Comparison of ENCODE assay signal across 1 cellular context in the genomic region with DNA sequence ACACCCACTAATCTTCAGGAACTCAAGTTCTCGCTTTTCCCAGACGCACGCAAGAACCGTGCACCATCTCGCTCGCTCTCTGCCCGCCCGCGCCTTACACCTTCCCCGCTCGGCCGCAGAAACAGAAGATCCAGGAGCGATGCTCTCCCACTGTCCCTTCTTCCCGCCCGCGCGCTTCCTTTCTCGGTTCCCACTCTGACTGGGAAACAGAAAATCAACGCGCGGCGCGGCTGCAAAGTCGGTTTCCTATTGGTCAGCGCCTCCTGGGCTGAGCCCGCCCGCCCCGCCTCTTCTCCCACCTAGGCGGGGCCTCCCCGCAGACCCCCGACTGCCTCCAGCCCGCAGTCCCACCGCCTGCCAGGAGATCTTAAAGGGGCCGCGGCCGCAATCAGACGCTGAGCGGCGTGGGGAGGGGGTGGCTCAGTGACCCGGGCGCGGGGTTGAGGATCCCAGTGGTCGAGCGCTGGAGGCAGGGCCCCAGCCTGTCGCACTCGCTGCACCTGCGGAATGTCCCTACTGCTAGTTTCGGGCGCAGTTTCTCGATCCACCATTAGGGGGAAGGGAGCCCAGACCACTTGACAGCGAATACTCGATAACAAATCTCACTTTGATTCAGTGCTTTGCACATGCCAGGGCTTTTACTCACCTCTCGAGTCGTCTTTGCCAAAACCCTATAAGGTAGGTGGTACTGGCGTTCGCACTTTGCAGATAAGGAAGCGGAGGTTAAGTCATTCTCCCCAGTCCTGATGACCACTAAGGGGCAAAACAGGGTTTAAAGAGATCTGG.
TF ChIP-seq lines count a peak whose summit lies in the region.

No MANE protein-coding gene starts in this region.

TF ChIP-seq in K562, 482 proteins besides CTCF, POLR2A, EP300 and RAD21 (continued from another document and continues in another):
- TF ChIP-seq MIER1 (IDR thresholded peaks at IDR 0.05; ENCODE audit: low read depth) (peak; percentile 70), HDAC1 (IDR thresholded peaks at IDR 0.05) (peak in 1 of 2 experiments; percentile 42; a peak in 2 of 4 replicates), GATAD2A (IDR thresholded peaks at IDR 0.05) (peak; percentile 85; the same call in 1 of the 2 replicates), AFF1 (IDR thresholded peaks at IDR 0.05; ENCODE audit: low read depth in 1 of 2, partially characterized antibody in 2 of 2) (peak in 1 of 2 experiments; percentile 72), ZFX (CRISPR knock-in tag; IDR thresholded peaks at IDR 0.05) (peak; percentile 93), ATF7 (IDR thresholded peaks at IDR 0.05) (peak; percentile 30), ZNF778 (CRISPR knock-in tag; IDR thresholded peaks at IDR 0.05) (no peak), CXXC5 (CRISPR knock-in tag; IDR thresholded peaks at IDR 0.05) (peak; percentile 75), CTBP1 (IDR thresholded peaks at IDR 0.05; ENCODE audit: borderline replicate concordance) (peak; percentile 73), TBP (optimal IDR thresholded peaks at IDR 0.05; ENCODE audit: low read depth, low read length) (peak; percentile 37), ZNF77 (CRISPR knock-in tag; IDR thresholded peaks at IDR 0.05) (no peak), MTA2 (IDR thresholded peaks at IDR 0.05; ENCODE audit: low read depth) (peak; percentile 10; the same call in 1 of the 2 replicates), RBFOX2 (IDR thresholded peaks at IDR 0.05; ENCODE audit: low read depth, low read length) (peak; percentile 32; the same call in 1 of the 2 replicates), CCNT2 (IDR thresholded peaks at IDR 0.05; ENCODE audit: borderline replicate concordance, extremely low read depth, insufficient read length, low read depth, low read length) (peak; percentile 45), RAD51 (IDR thresholded peaks at IDR 0.05; ENCODE audit: borderline replicate concordance, low read depth) (0 out of 2 replicates have a peak, but pooled peaks have one; percentile 7), TRIM24 (IDR thresholded peaks at IDR 0.05) (0 out of 4 replicates have a peak, but pooled peaks of 1 of the 2 experiments have one; percentile 9), JUND (IDR thresholded peaks at IDR 0.05; ENCODE audit: borderline replicate concordance, low read depth, low read length) (peak; percentile 36; the same call in 1 of the 2 replicates), JUND (tag; IDR thresholded peaks at IDR 0.05; ENCODE audit: borderline replicate concordance, low read depth, low read length) (no peak; the same call in 2 of the 3 replicates), LARP7 (IDR thresholded peaks at IDR 0.05) (0 out of 2 replicates have a peak, but pooled peaks have one; percentile 22), RB1 (IDR thresholded peaks at IDR 0.05; ENCODE audit: low read depth) (peak; percentile 79), ESRRA (IDR thresholded peaks at IDR 0.05; ENCODE audit: borderline replicate concordance, low read depth) (peak; percentile 39), NCOA2 (IDR thresholded peaks at IDR 0.05; ENCODE audit: partially characterized antibody in 2 of 2) (no peak), BHLHE40 (IDR thresholded peaks at IDR 0.05; ENCODE audit: low read length) (peak; percentile 72), ZNF143 (CRISPR knock-in tag; IDR thresholded peaks at IDR 0.05) (no peak), TEAD4 (IDR thresholded peaks at IDR 0.05; ENCODE audit: low read length) (peak; percentile 80), TEAD4 (CRISPR knock-in tag; IDR thresholded peaks at IDR 0.05; ENCODE audit: borderline replicate concordance) (no peak), ARID4B (CRISPR knock-in tag; IDR thresholded peaks at IDR 0.05) (peak; percentile 68), FUS (optimal IDR thresholded peaks at IDR 0.05; ENCODE audit: low read depth, low read length) (no peak)
- TF ChIP-seq, protein P1, sequence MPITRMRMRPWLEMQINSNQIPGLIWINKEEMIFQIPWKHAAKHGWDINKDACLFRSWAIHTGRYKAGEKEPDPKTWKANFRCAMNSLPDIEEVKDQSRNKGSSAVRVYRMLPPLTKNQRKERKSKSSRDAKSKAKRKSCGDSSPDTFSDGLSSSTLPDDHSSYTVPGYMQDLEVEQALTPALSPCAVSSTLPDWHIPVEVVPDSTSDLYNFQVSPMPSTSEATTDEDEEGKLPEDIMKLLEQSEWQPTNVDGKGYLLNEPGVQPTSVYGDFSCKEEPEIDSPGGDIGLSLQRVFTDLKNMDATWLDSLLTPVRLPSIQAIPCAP (CRISPR knock-in tag; IDR thresholded peaks at IDR 0.05; ENCODE audit: borderline replicate concordance) = no peak
- TF ChIP-seq, protein P2, sequence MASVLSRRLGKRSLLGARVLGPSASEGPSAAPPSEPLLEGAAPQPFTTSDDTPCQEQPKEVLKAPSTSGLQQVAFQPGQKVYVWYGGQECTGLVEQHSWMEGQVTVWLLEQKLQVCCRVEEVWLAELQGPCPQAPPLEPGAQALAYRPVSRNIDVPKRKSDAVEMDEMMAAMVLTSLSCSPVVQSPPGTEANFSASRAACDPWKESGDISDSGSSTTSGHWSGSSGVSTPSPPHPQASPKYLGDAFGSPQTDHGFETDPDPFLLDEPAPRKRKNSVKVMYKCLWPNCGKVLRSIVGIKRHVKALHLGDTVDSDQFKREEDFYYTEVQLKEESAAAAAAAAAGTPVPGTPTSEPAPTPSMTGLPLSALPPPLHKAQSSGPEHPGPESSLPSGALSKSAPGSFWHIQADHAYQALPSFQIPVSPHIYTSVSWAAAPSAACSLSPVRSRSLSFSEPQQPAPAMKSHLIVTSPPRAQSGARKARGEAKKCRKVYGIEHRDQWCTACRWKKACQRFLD (CRISPR knock-in tag; IDR thresholded peaks at IDR 0.05) = 0 out of 2 replicates have a peak, but pooled peaks have one; percentile 7
- TF ChIP-seq, protein P3, sequence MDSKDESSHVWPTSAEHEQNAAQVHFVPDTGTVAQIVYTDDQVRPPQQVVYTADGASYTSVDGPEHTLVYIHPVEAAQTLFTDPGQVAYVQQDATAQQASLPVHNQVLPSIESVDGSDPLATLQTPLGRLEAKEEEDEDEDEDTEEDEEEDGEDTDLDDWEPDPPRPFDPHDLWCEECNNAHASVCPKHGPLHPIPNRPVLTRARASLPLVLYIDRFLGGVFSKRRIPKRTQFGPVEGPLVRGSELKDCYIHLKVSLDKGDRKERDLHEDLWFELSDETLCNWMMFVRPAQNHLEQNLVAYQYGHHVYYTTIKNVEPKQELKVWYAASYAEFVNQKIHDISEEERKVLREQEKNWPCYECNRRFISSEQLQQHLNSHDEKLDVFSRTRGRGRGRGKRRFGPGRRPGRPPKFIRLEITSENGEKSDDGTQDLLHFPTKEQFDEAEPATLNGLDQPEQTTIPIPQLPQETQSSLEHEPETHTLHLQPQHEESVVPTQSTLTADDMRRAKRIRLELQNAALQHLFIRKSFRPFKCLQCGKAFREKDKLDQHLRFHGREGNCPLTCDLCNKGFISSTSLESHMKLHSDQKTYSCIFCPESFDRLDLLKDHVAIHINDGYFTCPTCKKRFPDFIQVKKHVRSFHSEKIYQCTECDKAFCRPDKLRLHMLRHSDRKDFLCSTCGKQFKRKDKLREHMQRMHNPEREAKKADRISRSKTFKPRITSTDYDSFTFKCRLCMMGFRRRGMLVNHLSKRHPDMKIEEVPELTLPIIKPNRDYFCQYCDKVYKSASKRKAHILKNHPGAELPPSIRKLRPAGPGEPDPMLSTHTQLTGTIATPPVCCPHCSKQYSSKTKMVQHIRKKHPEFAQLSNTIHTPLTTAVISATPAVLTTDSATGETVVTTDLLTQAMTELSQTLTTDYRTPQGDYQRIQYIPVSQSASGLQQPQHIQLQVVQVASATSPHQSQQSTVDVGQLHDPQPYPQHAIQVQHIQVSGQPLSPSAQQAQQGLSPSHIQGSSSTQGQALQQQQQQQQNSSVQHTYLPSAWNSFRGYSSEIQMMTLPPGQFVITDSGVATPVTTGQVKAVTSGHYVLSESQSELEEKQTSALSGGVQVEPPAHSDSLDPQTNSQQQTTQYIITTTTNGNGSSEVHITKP (IDR thresholded peaks at IDR 0.05; ENCODE audit: partially characterized antibody) = peak; percentile 8
- TF ChIP-seq, protein P4, sequence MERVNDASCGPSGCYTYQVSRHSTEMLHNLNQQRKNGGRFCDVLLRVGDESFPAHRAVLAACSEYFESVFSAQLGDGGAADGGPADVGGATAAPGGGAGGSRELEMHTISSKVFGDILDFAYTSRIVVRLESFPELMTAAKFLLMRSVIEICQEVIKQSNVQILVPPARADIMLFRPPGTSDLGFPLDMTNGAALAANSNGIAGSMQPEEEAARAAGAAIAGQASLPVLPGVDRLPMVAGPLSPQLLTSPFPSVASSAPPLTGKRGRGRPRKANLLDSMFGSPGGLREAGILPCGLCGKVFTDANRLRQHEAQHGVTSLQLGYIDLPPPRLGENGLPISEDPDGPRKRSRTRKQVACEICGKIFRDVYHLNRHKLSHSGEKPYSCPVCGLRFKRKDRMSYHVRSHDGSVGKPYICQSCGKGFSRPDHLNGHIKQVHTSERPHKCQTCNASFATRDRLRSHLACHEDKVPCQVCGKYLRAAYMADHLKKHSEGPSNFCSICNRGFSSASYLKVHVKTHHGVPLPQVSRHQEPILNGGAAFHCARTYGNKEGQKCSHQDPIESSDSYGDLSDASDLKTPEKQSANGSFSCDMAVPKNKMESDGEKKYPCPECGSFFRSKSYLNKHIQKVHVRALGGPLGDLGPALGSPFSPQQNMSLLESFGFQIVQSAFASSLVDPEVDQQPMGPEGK (CRISPR knock-in tag; IDR thresholded peaks at IDR 0.05; ENCODE audit: borderline replicate concordance) = no peak
- TF ChIP-seq, protein P5, sequence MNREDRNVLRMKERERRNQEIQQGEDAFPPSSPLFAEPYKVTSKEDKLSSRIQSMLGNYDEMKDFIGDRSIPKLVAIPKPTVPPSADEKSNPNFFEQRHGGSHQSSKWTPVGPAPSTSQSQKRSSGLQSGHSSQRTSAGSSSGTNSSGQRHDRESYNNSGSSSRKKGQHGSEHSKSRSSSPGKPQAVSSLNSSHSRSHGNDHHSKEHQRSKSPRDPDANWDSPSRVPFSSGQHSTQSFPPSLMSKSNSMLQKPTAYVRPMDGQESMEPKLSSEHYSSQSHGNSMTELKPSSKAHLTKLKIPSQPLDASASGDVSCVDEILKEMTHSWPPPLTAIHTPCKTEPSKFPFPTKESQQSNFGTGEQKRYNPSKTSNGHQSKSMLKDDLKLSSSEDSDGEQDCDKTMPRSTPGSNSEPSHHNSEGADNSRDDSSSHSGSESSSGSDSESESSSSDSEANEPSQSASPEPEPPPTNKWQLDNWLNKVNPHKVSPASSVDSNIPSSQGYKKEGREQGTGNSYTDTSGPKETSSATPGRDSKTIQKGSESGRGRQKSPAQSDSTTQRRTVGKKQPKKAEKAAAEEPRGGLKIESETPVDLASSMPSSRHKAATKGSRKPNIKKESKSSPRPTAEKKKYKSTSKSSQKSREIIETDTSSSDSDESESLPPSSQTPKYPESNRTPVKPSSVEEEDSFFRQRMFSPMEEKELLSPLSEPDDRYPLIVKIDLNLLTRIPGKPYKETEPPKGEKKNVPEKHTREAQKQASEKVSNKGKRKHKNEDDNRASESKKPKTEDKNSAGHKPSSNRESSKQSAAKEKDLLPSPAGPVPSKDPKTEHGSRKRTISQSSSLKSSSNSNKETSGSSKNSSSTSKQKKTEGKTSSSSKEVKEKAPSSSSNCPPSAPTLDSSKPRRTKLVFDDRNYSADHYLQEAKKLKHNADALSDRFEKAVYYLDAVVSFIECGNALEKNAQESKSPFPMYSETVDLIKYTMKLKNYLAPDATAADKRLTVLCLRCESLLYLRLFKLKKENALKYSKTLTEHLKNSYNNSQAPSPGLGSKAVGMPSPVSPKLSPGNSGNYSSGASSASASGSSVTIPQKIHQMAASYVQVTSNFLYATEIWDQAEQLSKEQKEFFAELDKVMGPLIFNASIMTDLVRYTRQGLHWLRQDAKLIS (CRISPR knock-in tag; IDR thresholded peaks at IDR 0.05) = peak; percentile 90
